In the genomic region with DNA sequence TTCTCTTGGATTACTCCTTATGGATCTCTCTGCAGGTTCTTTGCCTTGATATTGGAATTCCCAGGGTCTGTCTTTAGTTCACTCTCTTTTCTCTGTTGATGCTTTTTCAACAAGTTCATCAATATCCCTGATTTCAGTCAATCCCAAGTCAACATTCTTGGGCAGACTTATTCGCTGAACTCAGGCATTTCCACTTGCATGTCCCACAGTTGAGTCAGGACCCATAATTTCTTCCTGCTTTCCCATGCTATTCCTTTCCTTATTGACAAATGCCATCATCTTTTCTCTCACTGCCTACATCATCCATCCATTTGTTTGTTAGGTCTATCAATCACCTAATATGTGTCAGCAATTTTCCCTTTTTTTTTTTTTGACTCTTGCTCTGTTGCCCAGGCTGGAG, we compare ENCODE assay signal across 16 cellular contexts. TPM values are rescaled to one million over a fixed set of nuclear protein-coding genes. Genes with fewer than 3 reads are reported as not detected.
DNase-seq lines count a peak whose midpoint lies in the region; ATAC-seq and TF ChIP-seq lines count a peak whose summit lies in the region.
"Had no signal": no experiment of that assay in that cellular context is flagged by ENCODE, and none has a peak within 500 bp of the region (broad histone marks: within the 10 kb centered on the region; RNA-seq: fewer than 3 reads in every experiment).

No MANE protein-coding gene starts in this region.

- dilution Hi-C loops in IMR-90 (cut with HindIII; ENCODE audit: low sequenced_read_pairs, unreplicated experiment) = no loop called here

- no peak overlapping the region for H2AK5ac ChIP-seq in IMR-90 (ENCODE audit: low read depth, low read length)

- 0 out of 2 replicates have a peak, but pooled peaks cover 3% of the 10 kb centered on the region for H3K9me1 ChIP-seq in IMR-90 (ENCODE audit: insufficient read depth, low read length)

- H4K20me1 ChIP-seq in IMR-90 (ENCODE audit: insufficient read depth, low read length) = no peaks in the 10 kb centered on the region
- H4K20me1 ChIP-seq: BLaER1 had no signal

- no peak overlapping the region for H2AFZ ChIP-seq in IMR-90 (replicated peaks; ENCODE audit: low read length, poor library complexity)
- H2AFZ ChIP-seq: GM23248 had no signal

- no peaks in the 10 kb centered on the region for H3K4me1 ChIP-seq in IMR-90 (ENCODE audit: control insufficient read depth, insufficient read depth, low read length)
- H3K4me1 ChIP-seq: HAP-1 had no signal

- no peak overlapping the region for H3K56ac ChIP-seq in IMR-90 (ENCODE audit: extremely low read depth, insufficient read depth, low read length)

- peak overlapping the region; percentile 38; the same call in 1 of the 2 replicates for H4K5ac ChIP-seq in IMR-90 (ENCODE audit: low read depth, low read length)

- no peaks in the 10 kb centered on the region for H3K27me3 ChIP-seq in IMR-90 (ENCODE audit: control insufficient read depth, insufficient read depth, low read length)
- H3K27me3 ChIP-seq: BLaER1 had no signal

- TF ChIP-seq POLR2A in IMR-90 (IDR thresholded peaks at IDR 0.05; ENCODE audit: low read depth, low read length) = no peak

- no peak overlapping the region for H2BK5ac ChIP-seq in IMR-90 (ENCODE audit: low read depth, low read length, poor library complexity, severe bottlenecking)

- in situ Hi-C loops in IMR-90 (cut with MboI; ENCODE audit: low sequenced_read_pairs) = no loop called here

- no peaks in the 10 kb centered on the region for H3K36me3 ChIP-seq in IMR-90 (ENCODE audit: control insufficient read depth, insufficient read depth, low read length)
- H3K36me3 ChIP-seq: HAP-1 had no signal

- H3K4me2 ChIP-seq in IMR-90 (ENCODE audit: low read depth, low read length) = no peak overlapping the region
- H3K4me2 ChIP-seq: BLaER1, KMS-11 had no signal

- POLR2A ChIA-PET in IMR-90 (lab: Charles Lee; ENCODE audit: unreplicated experiment) = no interaction called here

- intact Hi-C loops in IMR-90 (cut with micrococcal nuclease) (no loop called here), posterior vena cava (cut with DNase I) (no loop called here)

- H3K9ac ChIP-seq in IMR-90 (ENCODE audit: low read depth, low read length) = no peak overlapping the region
- H3K9ac ChIP-seq: BLaER1, GM23248, KMS-11 had no signal

- H3K23ac ChIP-seq in IMR-90 (ENCODE audit: low read depth, low read length) = no peak overlapping the region

- no peaks in the 10 kb centered on the region for H3K9me3 ChIP-seq in IMR-90 (ENCODE audit: control insufficient read depth, insufficient read depth, low read length)
- H3K9me3 ChIP-seq: HAP-1 had no signal

- no peak for TF ChIP-seq RAD21 in IMR-90 (IDR thresholded peaks at IDR 0.05; ENCODE audit: low read length)

- H2BK20ac ChIP-seq in IMR-90 (ENCODE audit: low read depth, low read length) = peak overlapping the region; percentile 54; the same call in 1 of the 2 replicates

- no peak overlapping the region for H2BK120ac ChIP-seq in IMR-90 (ENCODE audit: low read depth, low read length)

- H4K91ac ChIP-seq in IMR-90 (ENCODE audit: insufficient read depth, low read depth, low read length) = no peak overlapping the region; the same call in 1 of the 2 replicates

- no peak overlapping the region for H4K8ac ChIP-seq in IMR-90 (ENCODE audit: low read depth in 2 of 2, low read length in 2 of 2)

- H3K4me3 ChIP-seq in IMR-90 (ENCODE audit: insufficient read depth, low read depth, low read length) = no peak overlapping the region
- H3K4me3 ChIP-seq: BLaER1, GM12878, GM23248, HAP-1 had no signal

- H3K27ac ChIP-seq in IMR-90 (ENCODE audit: insufficient read depth, low read length) = no peak overlapping the region
- H3K27ac ChIP-seq: BLaER1, KMS-11 had no signal

- CTCF ChIA-PET in IMR-90 (lab: Yijun Ruan, JAX) = no interaction called here

- no peak overlapping the region for H3K18ac ChIP-seq in IMR-90 (ENCODE audit: low read depth, low read length)

- no peak overlapping the region; the same call in 2 of the 3 replicates for H2BK15ac ChIP-seq in IMR-90 (ENCODE audit: low read depth, low read length)

- H2AK9ac ChIP-seq in IMR-90 (replicated peaks; ENCODE audit: low read depth, low read length, poor library complexity) = no peak overlapping the region

- H3K4ac ChIP-seq in IMR-90 (ENCODE audit: low read depth, low read length) = no peak overlapping the region

- DNase-seq in EH (ENCODE audit: low read depth) = peak; percentile 47
- no peak for DNase-seq in IMR-90
- DNase-seq in kidney tubule cell (ENCODE audit: low spot score) = peak; percentile 33
- no peak for DNase-seq in NAMALWA (ENCODE audit: low spot score)
- no peak for DNase-seq in SK-N-DZ (ENCODE audit: low spot score)
- DNase-seq in HuH-7 (ENCODE audit: low spot score) = no peak
- DNase-seq in posterior vena cava (ENCODE audit: low spot score) = no peak
- DNase-seq: CD4-positive, alpha-beta memory T cell; DMS153; DMS79; GF-D8 had no signal

- TF ChIP-seq CTCF in IMR-90 (conservative IDR thresholded peaks at IDR 0.05; ENCODE audit: low read depth, low read length) = no peak

- no peak for ATAC-seq in IMR-90 (ENCODE audit: low read depth)
- ATAC-seq: GM12878 had no signal

- 100% methylated on average over 1 of the region's 1 CpG; no CpG with 5 or more reads in 1 of the 2 experiments for WGBS in IMR-90 (ENCODE audit: extremely low coverage in 2 of 2, insufficient read length in 1 of 2), 2 experiments

- BruUV-seq in IMR-90 (replicated peaks; lab: Mats Ljungman, UMichigan) = no TSS peak

- H3K14ac ChIP-seq in IMR-90 (replicated peaks; ENCODE audit: low read depth, low read length) = peak overlapping the region; percentile 47; the same call in 1 of the 2 replicates

- peaks cover 20 to 39% of the 10 kb centered on the region in 2 experiments for H3K79me1 ChIP-seq in IMR-90 (ENCODE audit: low read depth in 1 of 2, low read length in 2 of 2)

TF ChIP-seq in IMR-90, 13 proteins besides CTCF, POLR2A, EP300 and RAD21:
- TF ChIP-seq RFX5 (IDR thresholded peaks at IDR 0.05; ENCODE audit: low read depth, low read length) = no peak
- no peak for TF ChIP-seq CHD1 (IDR thresholded peaks at IDR 0.05; ENCODE audit: low read depth, low read length)
- no peak for TF ChIP-seq MXI1 (IDR thresholded peaks at IDR 0.05; ENCODE audit: borderline replicate concordance, low read depth, low read length)
- no peak for TF ChIP-seq FOS (IDR thresholded peaks at IDR 0.05; ENCODE audit: low read depth, low read length)
- no peak for TF ChIP-seq MAZ (IDR thresholded peaks at IDR 0.05; ENCODE audit: borderline replicate concordance, low read depth, low read length)
- TF ChIP-seq MAFK (IDR thresholded peaks at IDR 0.05; ENCODE audit: low read depth, low read length) = no peak
- no peak for TF ChIP-seq RCOR1 (IDR thresholded peaks at IDR 0.05; ENCODE audit: insufficient replicate concordance, low read length)
- TF ChIP-seq, protein P1, sequence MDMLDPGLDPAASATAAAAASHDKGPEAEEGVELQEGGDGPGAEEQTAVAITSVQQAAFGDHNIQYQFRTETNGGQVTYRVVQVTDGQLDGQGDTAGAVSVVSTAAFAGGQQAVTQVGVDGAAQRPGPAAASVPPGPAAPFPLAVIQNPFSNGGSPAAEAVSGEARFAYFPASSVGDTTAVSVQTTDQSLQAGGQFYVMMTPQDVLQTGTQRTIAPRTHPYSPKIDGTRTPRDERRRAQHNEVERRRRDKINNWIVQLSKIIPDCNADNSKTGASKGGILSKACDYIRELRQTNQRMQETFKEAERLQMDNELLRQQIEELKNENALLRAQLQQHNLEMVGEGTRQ (IDR thresholded peaks at IDR 0.05; ENCODE audit: low read depth, low read length) = no peak
- no peak for TF ChIP-seq NFE2L2 (IDR thresholded peaks at IDR 0.05; ENCODE audit: low read depth, low read length)

RNA-seq across cellular contexts. Expression of gene GPD2, which starts 11.6 kb away (rescaled TPM):
- 100 and 153 TPM in 2 replicates for total RNA-seq in IMR-90 (2012; rRNA removed)
- 12.0 and 20.4 TPM in 2 replicates for polyA plus RNA-seq in IMR-90 (2012; rRNA removed)
- 2.3 and 4.5 TPM in 2 replicates for polyA plus RNA-seq in IMR-90 (2012; cell fraction: cytosol; rRNA removed)
- polyA plus RNA-seq in IMR-90 (2012; cell fraction: nucleus; rRNA removed; ENCODE audit: low replicate concordance) = 1.8 and 9.7 TPM in 2 replicates
- polyA plus RNA-seq in SK-N-DZ (2014; cell fraction: cytosol; rRNA removed) = 7.6 and 12.2 TPM in 2 replicates
- 5.6 and 17.3 TPM in 2 replicates for polyA plus RNA-seq in SK-N-DZ (2014; cell fraction: nucleus; rRNA removed)
- total RNA-seq in posterior vena cava = 10 to 100 TPM; 14.8 to 16.6 TPM

Comparison
In these comparisons a context has a peak if more than half of its experiments do, and no peak if none do; other contexts are left out.
1. DNase-seq: peak in EH (single experiment) and kidney tubule cell (single experiment); none in IMR-90 (single experiment), NAMALWA (single experiment), SK-N-DZ (single experiment), HuH-7 (single experiment) and posterior vena cava (single experiment).